ENCODE assay signal across 8 cellular contexts in the genomic region with DNA sequence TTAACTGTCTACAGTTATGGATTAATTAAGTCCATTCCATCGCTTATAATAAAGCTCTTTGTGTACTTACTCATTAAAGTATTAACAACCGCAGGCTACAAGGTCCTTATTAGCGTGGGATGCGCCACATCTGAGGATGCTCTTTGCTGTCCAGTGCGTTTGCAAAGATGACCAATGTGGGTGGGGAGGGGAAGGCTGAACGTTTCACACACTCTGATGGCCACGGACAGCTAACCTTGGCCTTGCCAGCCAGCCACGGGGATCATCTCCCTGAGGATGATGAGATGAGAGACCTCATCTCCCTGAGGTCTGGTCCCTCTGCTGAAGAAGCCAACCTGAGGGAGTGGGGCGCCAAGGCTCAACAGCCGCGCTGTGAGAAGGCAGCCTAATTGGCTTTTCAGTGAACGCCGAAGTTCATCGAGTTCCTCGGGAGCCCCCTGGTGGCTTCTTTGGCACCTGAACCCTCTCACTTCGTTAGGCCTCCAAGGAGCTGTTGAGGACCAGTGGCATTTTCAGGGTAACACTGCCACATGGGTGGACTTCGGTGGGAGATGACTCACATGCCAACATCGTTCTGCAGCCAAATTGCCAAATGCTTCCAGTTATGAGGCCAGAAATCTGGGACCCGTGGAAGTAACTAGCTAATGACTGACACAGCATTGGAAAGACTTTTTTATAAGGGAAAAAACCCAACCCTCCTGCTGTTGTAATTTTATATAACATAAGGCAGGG.
DNase-seq lines count a peak whose midpoint lies in the region; ATAC-seq and TF ChIP-seq lines count a peak whose summit lies in the region.

No MANE protein-coding gene starts in this region.

- no peak overlapping the region for H3K4me2 ChIP-seq in parathyroid adenoma (ENCODE audit: low read length)

- peak; percentile 27 for DNase-seq in Caki2 (ENCODE audit: low read depth)
- peak; percentile 63 to 76 for DNase-seq in Kasumi-1 (lab: John Stamatoyannopoulos, UW)
- peak; percentile 87 for DNase-seq in SK-MEL-5 (ENCODE audit: low read depth, low spot score)
- DNase-seq in activated gamma-delta T cell treated with anti-CD3 and anti-CD28 coated beads, Interleukin-2, amount 50 U/mL, for 16 hours (ENCODE audit: low read depth) = peak; percentile 60
- DNase-seq in glomerular endothelial cell (ENCODE audit: extremely low read depth, low read depth, low spot score) = peak; percentile 50
- peak; percentile 87 for DNase-seq in transverse colon

- 13 to 44% methylated on average over 7 to 12 of the region's 19 CpGs for WGBS in transverse colon (ENCODE audit: low coverage in 1 of 2), 2 donors

- TF ChIP-seq CTCF in parathyroid adenoma (IDR thresholded peaks at IDR 0.05) (peak; percentile 88), transverse colon (IDR thresholded peaks at IDR 0.05) (peak; percentile 74 to 89 (median 84))

- peak overlapping the region; percentile 1 for H2AFZ ChIP-seq in parathyroid adenoma

- H3K79me2 ChIP-seq in parathyroid adenoma = no peaks in the 10 kb centered on the region

- H3K9me3 ChIP-seq in parathyroid adenoma (ENCODE audit: control insufficient read depth, low read length) (no peaks in the 10 kb centered on the region), transverse colon (no peaks in the 10 kb centered on the region)

- H3K36me3 ChIP-seq in parathyroid adenoma (ENCODE audit: control insufficient read depth, insufficient read depth, low read length) (no peaks in the 10 kb centered on the region), transverse colon (no peaks in the 10 kb centered on the region)

- in situ Hi-C loops in Caki2 (cut with HindIII; ENCODE audit: low pct_unique_long_range_greater_than_20kb, low sequenced_read_pairs) (no loop called here), SK-MEL-5 (cut with HindIII; ENCODE audit: low pct_unique_long_range_greater_than_20kb, low sequenced_read_pairs) (loop anchor here (25.0 kb wide), 1 partner anchor 283 kb away; no protein-coding TSS in a partner anchor), transverse colon (cut with MboI; ENCODE audit: low pct_ligation_motif_present in 1 of 4, low pct_unique_long_range_greater_than_20kb in 1 of 4, low sequenced_read_pairs in 3 of 4) (loop anchor here (25.0 kb wide), 3 partner anchors 533 to 683 kb away; no protein-coding TSS in a partner anchor)

- no peaks in the 10 kb centered on the region for H3K4me1 ChIP-seq in parathyroid adenoma
- H3K4me1 ChIP-seq in transverse colon = peaks cover 0 to 3% (median 0%) of the 10 kb centered on the region in 4 donors

- intact Hi-C loops in transverse colon (cut with DNase I; ENCODE audit: low total_unique reads) = loop anchor here (2.0 to 10.0 kb wide), 3 partner anchors 290 to 546 kb away; no protein-coding TSS in a partner anchor

- TF ChIP-seq POLR2A in transverse colon (IDR thresholded peaks at IDR 0.05) = no peak

- H3K9ac ChIP-seq in parathyroid adenoma = no peak overlapping the region

- H3K27me3 ChIP-seq in parathyroid adenoma (ENCODE audit: control insufficient read depth, insufficient read depth, low read length) (no peaks in the 10 kb centered on the region), transverse colon (no peaks in the 10 kb centered on the region)

- TF ChIP-seq EP300 in transverse colon (IDR thresholded peaks at IDR 0.05; ENCODE audit: low read depth) = no peak

- ATAC-seq in GM21619 (IDR thresholded peaks at IDR 0.05; ENCODE audit: unreplicated experiment) = peak; percentile 70

- no peak overlapping the region for H3K4me3 ChIP-seq in parathyroid adenoma (ENCODE audit: low read depth, low read length)
- H3K4me3 ChIP-seq in transverse colon = no peak overlapping the region

- H3K27ac ChIP-seq in parathyroid adenoma (no peak overlapping the region), transverse colon (no peak overlapping the region)

Comparison
In these comparisons a context has a peak if more than half of its experiments do, and no peak if none do; other contexts are left out.
1. DNase-seq: peak in every context shown above with its lines; median percentile 87 in SK-MEL-5; 87 in transverse colon; 70 in Kasumi-1; 60 in activated gamma-delta T cell treated with anti-CD3 and anti-CD28 coated beads, Interleukin-2, amount 50 U/mL, for 16 hours; 50 in glomerular endothelial cell; 27 in Caki2.